Comparison of ENCODE assay signal across 15 cellular contexts in genomic region chr18:25560369-25560768, GRCh38.
"Had no signal": no experiment of that assay in that cellular context is flagged by ENCODE, and none has a peak within 500 bp of the region (broad histone marks: within the 10 kb centered on the region; RNA-seq: fewer than 3 reads in every experiment).

No MANE protein-coding gene starts in this region.

- H3K27me3 ChIP-seq: sigmoid colon, testis had no signal

- DNase-seq: activated CD4-positive, alpha-beta T cell treated with anti-CD3 and anti-CD28 coated beads, Interleukin-2, amount 10 ng/mL, durations not matched to agents 24 days and 14 days; activated CD8-positive, alpha-beta memory T cell treated with anti-CD3 and anti-CD28 coated beads, Interleukin-2, amount 50 U/mL, for 48 hours; activated naive CD8-positive, alpha-beta T cell treated with anti-CD3 and anti-CD28 coated beads for 36 hours; effector CD4-positive, alpha-beta T cell; sigmoid colon; stimulated activated CD4-positive, alpha-beta T cell treated with anti-CD3 and anti-CD28 coated beads, Interleukin-1b, Interleukin-23, amount 100 ng/mL, for 48 hours; stimulated activated naive CD8-positive, alpha-beta T cell treated with anti-CD3 and anti-CD28 coated beads, Interleukin-15, amount 100 ng/mL, for 72 hours; SW 1271; testis had no signal

- H3K36me3 ChIP-seq: sigmoid colon had no signal

- H3K4me3 Mint-ChIP-seq: activated CD4-positive, alpha-beta T cell treated with anti-CD3 and anti-CD28 coated beads, Interleukin-2, amount 10 ng/mL, durations not matched to agents 24 days and 14 days; activated naive CD8-positive, alpha-beta T cell treated with anti-CD3 and anti-CD28 coated beads for 36 hours; activated T-helper 1 cell treated with anti-CD3 and anti-CD28 coated beads, Interleukin-12 subunit alpha, Interleukin-12 subunit beta, Interleukin-2, Interleukin-4 antibody, amounts not matched to agents 30 ng/mL and 10 ng/mL and 1 ng/mL, durations not matched to agents 14 hours and 24 hours and 36 hours; brain; central memory CD8-positive, alpha-beta T cell; nephron; stimulated activated naive CD8-positive, alpha-beta T cell treated with anti-CD3 and anti-CD28 coated beads, Interleukin-15, amount 100 ng/mL, for 72 hours; WTC11 had no signal

- H3K27me3 Mint-ChIP-seq: activated CD4-positive, alpha-beta T cell treated with anti-CD3 and anti-CD28 coated beads, Interleukin-2, amount 10 ng/mL, durations not matched to agents 24 days and 14 days; activated naive CD8-positive, alpha-beta T cell treated with anti-CD3 and anti-CD28 coated beads for 36 hours; central memory CD8-positive, alpha-beta T cell; stimulated activated naive CD8-positive, alpha-beta T cell treated with anti-CD3 and anti-CD28 coated beads, Interleukin-15, amount 100 ng/mL, for 72 hours had no signal

- H3K27ac ChIP-seq: coronary artery, sigmoid colon, testis had no signal

- H3K4me3 ChIP-seq: coronary artery, sigmoid colon, testis had no signal

- H3K4me1 Mint-ChIP-seq: activated CD4-positive, alpha-beta T cell treated with anti-CD3 and anti-CD28 coated beads, Interleukin-2, amount 10 ng/mL, durations not matched to agents 24 days and 14 days; activated naive CD8-positive, alpha-beta T cell treated with anti-CD3 and anti-CD28 coated beads for 36 hours; central memory CD8-positive, alpha-beta T cell; stimulated activated naive CD8-positive, alpha-beta T cell treated with anti-CD3 and anti-CD28 coated beads, Interleukin-15, amount 100 ng/mL, for 72 hours; WTC11 had no signal

- H3K36me3 Mint-ChIP-seq: activated naive CD8-positive, alpha-beta T cell treated with anti-CD3 and anti-CD28 coated beads for 36 hours; brain; WTC11 had no signal

- H3K9me3 Mint-ChIP-seq: activated CD4-positive, alpha-beta T cell treated with anti-CD3 and anti-CD28 coated beads, Interleukin-2, amount 10 ng/mL, durations not matched to agents 24 days and 14 days; activated naive CD8-positive, alpha-beta T cell treated with anti-CD3 and anti-CD28 coated beads for 36 hours; activated T-helper 1 cell treated with anti-CD3 and anti-CD28 coated beads, Interleukin-12 subunit alpha, Interleukin-12 subunit beta, Interleukin-2, Interleukin-4 antibody, amounts not matched to agents 30 ng/mL and 10 ng/mL and 1 ng/mL, durations not matched to agents 14 hours and 24 hours and 36 hours; central memory CD8-positive, alpha-beta T cell; nephron; stimulated activated naive CD8-positive, alpha-beta T cell treated with anti-CD3 and anti-CD28 coated beads, Interleukin-15, amount 100 ng/mL, for 72 hours; WTC11 had no signal

- H3K27ac Mint-ChIP-seq: activated CD4-positive, alpha-beta T cell treated with anti-CD3 and anti-CD28 coated beads, Interleukin-2, amount 10 ng/mL, durations not matched to agents 24 days and 14 days; activated naive CD8-positive, alpha-beta T cell treated with anti-CD3 and anti-CD28 coated beads for 36 hours; activated T-helper 1 cell treated with anti-CD3 and anti-CD28 coated beads, Interleukin-12 subunit alpha, Interleukin-12 subunit beta, Interleukin-2, Interleukin-4 antibody, amounts not matched to agents 30 ng/mL and 10 ng/mL and 1 ng/mL, durations not matched to agents 14 hours and 24 hours and 36 hours; brain; nephron; stimulated activated naive CD8-positive, alpha-beta T cell treated with anti-CD3 and anti-CD28 coated beads, Interleukin-15, amount 100 ng/mL, for 72 hours; WTC11 had no signal

- H3K4me1 ChIP-seq: testis had no signal

- H3K9me3 ChIP-seq: sigmoid colon, testis had no signal
